In genomic region chr9:68629042-68629441, GRCh38 we compare ENCODE assay signal across 25 cellular contexts.
"Had no signal": no experiment of that assay in that cellular context is flagged by ENCODE, and none has a peak within 500 bp of the region (broad histone marks: within the 10 kb centered on the region; RNA-seq: fewer than 3 reads in every experiment).

No MANE protein-coding gene starts in this region.

- H3K9me3 ChIP-seq: colonic mucosa, gastrocnemius medialis, right lobe of liver, tibial artery, upper lobe of right lung had no signal

- H3K27ac ChIP-seq: colonic mucosa, gastrocnemius medialis, right lobe of liver, tibial artery, upper lobe of right lung had no signal

- H3K4me1 ChIP-seq: colonic mucosa, gastrocnemius medialis, right lobe of liver, tibial artery, upper lobe of right lung had no signal

- DNase-seq: activated CD4-positive, alpha-beta T cell treated with anti-CD3 and anti-CD28 coated beads for 1 hour; activated CD4-positive, alpha-beta T cell treated with anti-CD3 and anti-CD28 coated beads, Interleukin-2, amount 50 U/mL, for 1 hour; activated naive CD4-positive, alpha-beta T cell; activated T-cell treated with anti-CD3 and anti-CD28 coated beads for 4 hours; activated T-cell treated with anti-CD3 and anti-CD28 coated beads, Interleukin-2, amount 50 U/mL, for 72 hours; anterior cingulate cortex; cerebellar nuclear complex; colonic mucosa; effector CD8-positive, alpha-beta T cell; gastrocnemius medialis; glutamatergic neuron; hippocampal formation; kidney; mesendoderm; posterior cingulate gyrus; right lobe of liver; stimulated activated CD4-positive, alpha-beta T cell treated with anti-CD3 and anti-CD28 coated beads, Interleukin-4, amount 100 ng/mL, for 24 hours; stimulated activated naive CD8-positive, alpha-beta T cell treated with anti-CD3 and anti-CD28 coated beads, Interleukin-15, amount 100 ng/mL, for 72 hours; tibial artery; upper lobe of right lung had no signal

- H3K4me3 ChIP-seq: colonic mucosa, gastrocnemius medialis, lung, right lobe of liver, tibial artery, upper lobe of right lung had no signal

- ATAC-seq: activated T-cell treated with anti-CD3 and anti-CD28 coated beads, Interleukin-2, amount 50 U/mL, for 72 hours; gastrocnemius medialis; left lobe of liver; natural killer cell treated with Interleukin-12 subunit alpha and Interleukin-12 subunit beta and Interleukin-15 and Interleukin-18, amount 100 ng/mL, for 72 hours; right lobe of liver; stimulated activated effector memory CD8-positive, alpha-beta T cell treated with anti-CD3 and anti-CD28 coated beads, Interleukin-12 subunit alpha, Interleukin-12 subunit beta, amount 100 ng/mL, for 72 hours; stimulated activated naive CD8-positive, alpha-beta T cell treated with anti-CD3 and anti-CD28 coated beads, Interleukin-15, amount 100 ng/mL, for 72 hours; upper lobe of right lung; WTC11 had no signal

- H3K27me3 ChIP-seq: colonic mucosa, gastrocnemius medialis, right lobe of liver, tibial artery, upper lobe of right lung had no signal

- H3K36me3 ChIP-seq: colonic mucosa, gastrocnemius medialis, right lobe of liver, tibial artery, upper lobe of right lung had no signal
